Comparison of ENCODE assay signal across 1 cellular context in genomic region chr2:135050132-135050531, GRCh38.
TF ChIP-seq lines count a peak whose summit lies in the region.

No MANE protein-coding gene starts in this region.

TF ChIP-seq in HepG2, 621 proteins besides CTCF, POLR2A, EP300 and RAD21 (continues in another document):
- TF ChIP-seq, protein P1, sequence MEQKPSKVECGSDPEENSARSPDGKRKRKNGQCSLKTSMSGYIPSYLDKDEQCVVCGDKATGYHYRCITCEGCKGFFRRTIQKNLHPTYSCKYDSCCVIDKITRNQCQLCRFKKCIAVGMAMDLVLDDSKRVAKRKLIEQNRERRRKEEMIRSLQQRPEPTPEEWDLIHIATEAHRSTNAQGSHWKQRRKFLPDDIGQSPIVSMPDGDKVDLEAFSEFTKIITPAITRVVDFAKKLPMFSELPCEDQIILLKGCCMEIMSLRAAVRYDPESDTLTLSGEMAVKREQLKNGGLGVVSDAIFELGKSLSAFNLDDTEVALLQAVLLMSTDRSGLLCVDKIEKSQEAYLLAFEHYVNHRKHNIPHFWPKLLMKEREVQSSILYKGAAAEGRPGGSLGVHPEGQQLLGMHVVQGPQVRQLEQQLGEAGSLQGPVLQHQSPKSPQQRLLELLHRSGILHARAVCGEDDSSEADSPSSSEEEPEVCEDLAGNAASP (CRISPR knock-in tag; IDR thresholded peaks at IDR 0.05; ENCODE audit: borderline replicate concordance), result peak; percentile 85
- TF ChIP-seq, protein P2, sequence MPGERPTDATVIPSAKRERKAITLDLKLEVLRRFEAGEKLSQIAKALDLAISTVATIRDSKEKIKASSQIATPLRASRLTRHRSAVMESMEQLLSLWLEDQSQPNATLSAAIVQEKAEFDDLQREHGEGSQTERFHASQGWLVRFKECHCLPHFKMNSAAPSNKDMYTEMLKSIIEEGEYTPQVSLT (CRISPR knock-in tag; IDR thresholded peaks at IDR 0.05; ENCODE audit: borderline replicate concordance, low read depth), result no peak
- TF ChIP-seq ZFAT (CRISPR knock-in tag; conservative IDR thresholded peaks at IDR 0.05) (no peak), ZNF121 (CRISPR knock-in tag; IDR thresholded peaks at IDR 0.05) (no peak), ZNF296 (CRISPR knock-in tag; conservative IDR thresholded peaks at IDR 0.05) (no peak), ZNF136 (CRISPR knock-in tag; IDR thresholded peaks at IDR 0.05; ENCODE audit: low read depth) (no peak), SOX6 (IDR thresholded peaks at IDR 0.05) (no peak), SOX6 (CRISPR knock-in tag; IDR thresholded peaks at IDR 0.05) (no peak), ZFP82 (CRISPR knock-in tag; IDR thresholded peaks at IDR 0.05; ENCODE audit: borderline replicate concordance) (0 out of 2 replicates have a peak, but pooled peaks have one; percentile 13), SPEN (CRISPR knock-in tag; IDR thresholded peaks at IDR 0.05; ENCODE audit: low read depth) (no peak), ATF6 (CRISPR knock-in tag; conservative IDR thresholded peaks at IDR 0.05) (no peak), ZNF337 (CRISPR knock-in tag; IDR thresholded peaks at IDR 0.05; ENCODE audit: borderline replicate concordance, low read depth) (no peak), SATB2 (CRISPR knock-in tag; IDR thresholded peaks at IDR 0.05) (no peak), KLF15 (CRISPR knock-in tag; IDR thresholded peaks at IDR 0.05; ENCODE audit: borderline replicate concordance) (no peak), MLX (CRISPR knock-in tag; IDR thresholded peaks at IDR 0.05) (no peak), KIAA2018 (CRISPR knock-in tag; IDR thresholded peaks at IDR 0.05; ENCODE audit: borderline replicate concordance) (no peak), NR2C2 (CRISPR knock-in tag; IDR thresholded peaks at IDR 0.05; ENCODE audit: borderline replicate concordance) (no peak), NR0B2 (CRISPR knock-in tag; IDR thresholded peaks at IDR 0.05) (no peak), RXRB (CRISPR knock-in tag; IDR thresholded peaks at IDR 0.05; ENCODE audit: borderline replicate concordance) (peak; percentile 43; the same call in 1 of the 2 replicates), MIER3 (CRISPR knock-in tag; IDR thresholded peaks at IDR 0.05; ENCODE audit: borderline replicate concordance) (no peak), JUN (CRISPR knock-in tag; IDR thresholded peaks at IDR 0.05) (no peak), ZNF512B (CRISPR knock-in tag; IDR thresholded peaks at IDR 0.05; ENCODE audit: borderline replicate concordance) (no peak), ZNF510 (CRISPR knock-in tag; IDR thresholded peaks at IDR 0.05; ENCODE audit: low read depth) (no peak), SAP130 (CRISPR knock-in tag; IDR thresholded peaks at IDR 0.05; ENCODE audit: low read depth) (no peak), KDM4B (CRISPR knock-in tag; IDR thresholded peaks at IDR 0.05) (no peak), ZNF547 (CRISPR knock-in tag; IDR thresholded peaks at IDR 0.05) (0 out of 2 replicates have a peak, but pooled peaks have one; percentile 14), FOXA1 (IDR thresholded peaks at IDR 0.05) (no peak), FOXA1 (CRISPR knock-in tag; IDR thresholded peaks at IDR 0.05) (no peak)
- TF ChIP-seq, protein P3, sequence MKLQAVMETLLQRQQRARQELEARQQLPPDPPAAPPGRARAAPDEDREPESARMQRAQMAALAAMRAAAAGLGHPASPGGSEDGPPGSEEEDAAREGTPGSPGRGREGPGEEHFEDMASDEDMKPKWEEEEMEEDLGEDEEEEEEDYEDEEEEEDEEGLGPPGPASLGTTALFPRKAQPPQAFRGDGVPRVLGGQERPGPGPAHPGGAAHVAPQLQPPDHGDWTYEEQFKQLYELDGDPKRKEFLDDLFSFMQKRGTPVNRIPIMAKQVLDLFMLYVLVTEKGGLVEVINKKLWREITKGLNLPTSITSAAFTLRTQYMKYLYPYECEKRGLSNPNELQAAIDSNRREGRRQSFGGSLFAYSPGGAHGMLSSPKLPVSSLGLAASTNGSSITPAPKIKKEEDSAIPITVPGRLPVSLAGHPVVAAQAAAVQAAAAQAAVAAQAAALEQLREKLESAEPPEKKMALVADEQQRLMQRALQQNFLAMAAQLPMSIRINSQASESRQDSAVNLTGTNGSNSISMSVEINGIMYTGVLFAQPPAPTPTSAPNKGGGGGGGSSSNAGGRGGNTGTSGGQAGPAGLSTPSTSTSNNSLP (IDR thresholded peaks at IDR 0.05; ENCODE audit: low read depth, low read length), result no peak
- TF ChIP-seq, protein P4, sequence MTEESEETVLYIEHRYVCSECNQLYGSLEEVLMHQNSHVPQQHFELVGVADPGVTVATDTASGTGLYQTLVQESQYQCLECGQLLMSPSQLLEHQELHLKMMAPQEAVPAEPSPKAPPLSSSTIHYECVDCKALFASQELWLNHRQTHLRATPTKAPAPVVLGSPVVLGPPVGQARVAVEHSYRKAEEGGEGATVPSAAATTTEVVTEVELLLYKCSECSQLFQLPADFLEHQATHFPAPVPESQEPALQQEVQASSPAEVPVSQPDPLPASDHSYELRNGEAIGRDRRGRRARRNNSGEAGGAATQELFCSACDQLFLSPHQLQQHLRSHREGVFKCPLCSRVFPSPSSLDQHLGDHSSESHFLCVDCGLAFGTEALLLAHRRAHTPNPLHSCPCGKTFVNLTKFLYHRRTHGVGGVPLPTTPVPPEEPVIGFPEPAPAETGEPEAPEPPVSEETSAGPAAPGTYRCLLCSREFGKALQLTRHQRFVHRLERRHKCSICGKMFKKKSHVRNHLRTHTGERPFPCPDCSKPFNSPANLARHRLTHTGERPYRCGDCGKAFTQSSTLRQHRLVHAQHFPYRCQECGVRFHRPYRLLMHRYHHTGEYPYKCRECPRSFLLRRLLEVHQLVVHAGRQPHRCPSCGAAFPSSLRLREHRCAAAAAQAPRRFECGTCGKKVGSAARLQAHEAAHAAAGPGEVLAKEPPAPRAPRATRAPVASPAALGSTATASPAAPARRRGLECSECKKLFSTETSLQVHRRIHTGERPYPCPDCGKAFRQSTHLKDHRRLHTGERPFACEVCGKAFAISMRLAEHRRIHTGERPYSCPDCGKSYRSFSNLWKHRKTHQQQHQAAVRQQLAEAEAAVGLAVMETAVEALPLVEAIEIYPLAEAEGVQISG (CRISPR knock-in tag; IDR thresholded peaks at IDR 0.05), result no peak
- TF ChIP-seq, protein P5, sequence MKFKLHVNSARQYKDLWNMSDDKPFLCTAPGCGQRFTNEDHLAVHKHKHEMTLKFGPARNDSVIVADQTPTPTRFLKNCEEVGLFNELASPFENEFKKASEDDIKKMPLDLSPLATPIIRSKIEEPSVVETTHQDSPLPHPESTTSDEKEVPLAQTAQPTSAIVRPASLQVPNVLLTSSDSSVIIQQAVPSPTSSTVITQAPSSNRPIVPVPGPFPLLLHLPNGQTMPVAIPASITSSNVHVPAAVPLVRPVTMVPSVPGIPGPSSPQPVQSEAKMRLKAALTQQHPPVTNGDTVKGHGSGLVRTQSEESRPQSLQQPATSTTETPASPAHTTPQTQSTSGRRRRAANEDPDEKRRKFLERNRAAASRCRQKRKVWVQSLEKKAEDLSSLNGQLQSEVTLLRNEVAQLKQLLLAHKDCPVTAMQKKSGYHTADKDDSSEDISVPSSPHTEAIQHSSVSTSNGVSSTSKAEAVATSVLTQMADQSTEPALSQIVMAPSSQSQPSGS (CRISPR knock-in tag; IDR thresholded peaks at IDR 0.05), result 0 out of 2 replicates have a peak, but pooled peaks have one; percentile 10
- TF ChIP-seq, protein P6, sequence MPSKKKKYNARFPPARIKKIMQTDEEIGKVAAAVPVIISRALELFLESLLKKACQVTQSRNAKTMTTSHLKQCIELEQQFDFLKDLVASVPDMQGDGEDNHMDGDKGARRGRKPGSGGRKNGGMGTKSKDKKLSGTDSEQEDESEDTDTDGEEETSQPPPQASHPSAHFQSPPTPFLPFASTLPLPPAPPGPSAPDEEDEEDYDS (CRISPR knock-in tag; IDR thresholded peaks at IDR 0.05), result 0 out of 2 replicates have a peak, but pooled peaks have one; percentile 13
